In the genomic region with DNA sequence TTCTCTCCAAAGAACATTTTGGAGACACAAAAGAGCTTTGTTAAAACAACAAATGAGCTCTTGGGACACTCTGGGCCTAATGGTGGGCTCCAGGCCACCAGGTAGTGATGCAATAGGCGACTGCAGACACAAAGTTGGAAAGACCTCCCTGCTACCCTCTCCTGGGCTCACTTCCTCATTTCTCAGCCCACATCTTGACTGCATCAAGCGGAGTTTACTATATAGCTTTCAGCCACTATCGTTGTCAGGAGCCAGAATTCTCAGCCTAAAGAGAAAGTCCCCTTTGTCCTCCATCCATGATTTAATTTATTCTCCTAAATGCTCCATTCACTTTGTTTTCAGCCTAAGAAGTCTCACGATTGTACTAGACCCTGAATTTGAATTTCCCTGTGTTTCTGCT, we compare ENCODE assay signal across 12 cellular contexts.
DNase-seq lines count a peak whose midpoint lies in the region; ATAC-seq, FAIRE-seq and TF ChIP-seq lines count a peak whose summit lies in the region.
"Had no signal": no experiment of that assay in that cellular context is flagged by ENCODE, and none has a peak within 500 bp of the region (broad histone marks: within the 10 kb centered on the region; RNA-seq: fewer than 3 reads in every experiment).

No MANE protein-coding gene starts in this region.

- no peak overlapping the region for H2AK5ac ChIP-seq in trophoblast cell (ENCODE audit: low read length)

- DNase-seq in K562 (ENCODE audit: extremely low read depth in 1 of 4, low spot score in 3 of 4) (no peak), G401 (ENCODE audit: low spot score) (no peak), iPS-NIHi7 (ENCODE audit: extremely low spot score) (no peak), trophoblast cell (no peak)
- DNase-seq: activated CD4-positive, alpha-beta T cell treated with anti-CD3 and anti-CD28 coated beads, Interleukin-2, amount 50 U/mL, for 1 hour; activated gamma-delta T cell treated with Interleukin-2 at 50 U/mL for 16 hours had no signal

- BruUV-seq in K562 (replicated peaks; lab: Mats Ljungman, UMichigan) = no TSS peak

- H4K91ac ChIP-seq in trophoblast cell (ENCODE audit: low read depth, low read length) = no peak overlapping the region

- H3K4me1 ChIP-seq in K562 (replicated peaks in 1 of 2; ENCODE audit: control insufficient read depth in 2 of 2, insufficient read depth in 2 of 2, low read length in 2 of 2) = no peaks in the 10 kb centered on the region; a peak in 1 of 5 replicates
- no peaks in the 10 kb centered on the region for H3K4me1 ChIP-seq in trophoblast cell (ENCODE audit: control insufficient read depth in 1 of 2, insufficient read depth in 2 of 2, low read length in 2 of 2)

- in situ Hi-C loops in K562 (cut with MboI) (no loop called here), G401 (cut with HindIII; ENCODE audit: low sequenced_read_pairs) (no loop called here)

- 33% methylated on average over 4 of the region's 4 CpGs for WGBS in K562 (ENCODE audit: insufficient coverage, low coverage, missing lambda C conversion rate)
- WGBS in trophoblast cell (ENCODE audit: extremely low coverage, insufficient coverage, insufficient read length) = no CpG with 5 or more reads among the region's 4 CpGs

- no peak overlapping the region for H2BK120ac ChIP-seq in trophoblast cell (ENCODE audit: insufficient read depth, low read length, poor library complexity)

- H3K27ac ChIP-seq in K562 (ENCODE audit: extremely low read depth, low read depth, low read length) = no peak overlapping the region
- H3K27ac ChIP-seq in trophoblast cell (ENCODE audit: low read depth, low read length) = no peak overlapping the region

- no peak for TF ChIP-seq RAD21 in K562 (CRISPR knock-in tag; conservative IDR thresholded peaks at IDR 0.05 in 1 of 2, IDR thresholded peaks at IDR 0.05 in 1 of 2)

- no peak overlapping the region for H2BK5ac ChIP-seq in trophoblast cell (ENCODE audit: low read depth, low read length, poor library complexity)

- TF ChIP-seq EP300 in K562 (IDR thresholded peaks at IDR 0.05; ENCODE audit: low read length) = no peak

- no peak for FAIRE-seq in K562 (lab: Jason Lieb, UNC)

- no peak overlapping the region for H4K12ac ChIP-seq in trophoblast cell (ENCODE audit: low read depth, low read length)

- no peak overlapping the region for H3K23ac ChIP-seq in trophoblast cell (ENCODE audit: low read length)

- no peak for TF ChIP-seq POLR2A in K562 (conservative IDR thresholded peaks at IDR 0.05)

- no peak overlapping the region for H3K4ac ChIP-seq in trophoblast cell (ENCODE audit: low read depth, low read length)

- H3K9ac ChIP-seq in K562 (ENCODE audit: insufficient read depth in 1 of 2, low read depth in 2 of 2, low read length in 2 of 2) = no peak overlapping the region
- no peak overlapping the region for H3K9ac ChIP-seq in trophoblast cell (ENCODE audit: low read length)

- H4K20me1 ChIP-seq in K562 (replicated peaks; ENCODE audit: control insufficient read depth, insufficient read depth, low read length) = no peaks in the 10 kb centered on the region

- H3K4me2 ChIP-seq in K562 (ENCODE audit: insufficient read depth, low read length) (no peak overlapping the region), trophoblast cell (ENCODE audit: low read length) (no peak overlapping the region)

- H3K4me3 ChIP-seq in K562 (no peak overlapping the region), trophoblast cell (ENCODE audit: low read depth, low read length) (no peak overlapping the region)

- H3K27me3 ChIP-seq in K562 (ENCODE audit: control insufficient read depth in 2 of 2, insufficient read depth in 2 of 2, low read length in 2 of 2) (no peaks in the 10 kb centered on the region), trophoblast cell (ENCODE audit: insufficient read depth, low read length) (no peaks in the 10 kb centered on the region)

- ATAC-seq in GM18502 (IDR thresholded peaks at IDR 0.05; ENCODE audit: poor library complexity, unreplicated experiment) (peak; percentile 81), GM21576 (IDR thresholded peaks at IDR 0.05; ENCODE audit: unreplicated experiment) (peak; percentile 75), HG03442 (IDR thresholded peaks at IDR 0.05; ENCODE audit: unreplicated experiment) (peak; percentile 72), K562 (0 out of 3 replicates have a peak, but pooled peaks have one; percentile 51), GM18517 (IDR thresholded peaks at IDR 0.05; ENCODE audit: unreplicated experiment) (no peak)
- ATAC-seq: right cardiac atrium, SK-N-SH treated with all-trans-retinoic acid at 6 μM for 48 hours had no signal

- no peaks in the 10 kb centered on the region for H3K9me1 ChIP-seq in K562 (ENCODE audit: control insufficient read depth, insufficient read depth, low read length)

- no peak for TF ChIP-seq CTCF in K562 (IDR thresholded peaks at IDR 0.05 in 2 of 3, conservative IDR thresholded peaks at IDR 0.05 in 1 of 3; ENCODE audit: insufficient read depth in 2 of 3, low read depth in 1 of 3, low read length in 3 of 3)

- POLR2A ChIA-PET in K562 (lab: Yijun Ruan, JAX) = no interaction called here

- no peaks in the 10 kb centered on the region for H3K36me3 ChIP-seq in K562 (ENCODE audit: control insufficient read depth, insufficient read depth, low read length)
- no peaks in the 10 kb centered on the region for H3K36me3 ChIP-seq in trophoblast cell (ENCODE audit: control insufficient read depth in 1 of 2, insufficient read depth in 2 of 2, low read length in 2 of 2)

- no peaks in the 10 kb centered on the region for H3K9me3 ChIP-seq in K562 (replicated peaks; ENCODE audit: control insufficient read depth, insufficient read depth, low read depth, low read length)
- no peaks in the 10 kb centered on the region for H3K9me3 ChIP-seq in trophoblast cell (ENCODE audit: insufficient read depth, low read depth, low read length)

- CTCF ChIA-PET in K562 (lab: Yijun Ruan, JAX; ENCODE audit: low intra/inter-chr PET ratio) = no interaction called here

- H2AFZ ChIP-seq in K562 (ENCODE audit: low read depth, low read length) (peak overlapping the region; percentile 45; the same call in 1 of the 2 replicates), trophoblast cell (ENCODE audit: insufficient read depth, low read length, poor library complexity) (no peak overlapping the region)

- intact Hi-C loops in K562 (cut with micrococcal nuclease) = no loop called here

- H3K14ac ChIP-seq in trophoblast cell (ENCODE audit: low read length) = no peak overlapping the region

- H3K79me2 ChIP-seq in K562 (ENCODE audit: control insufficient read depth, insufficient read depth, low read length) (no peaks in the 10 kb centered on the region), trophoblast cell (ENCODE audit: control insufficient read depth, insufficient read depth, low read length, poor library complexity) (no peaks in the 10 kb centered on the region)

- H3K79me1 ChIP-seq in trophoblast cell (ENCODE audit: low read length) = no peaks in the 10 kb centered on the region

- no peak overlapping the region for H4K8ac ChIP-seq in trophoblast cell (ENCODE audit: low read depth, low read length)

- no peak overlapping the region for H2BK12ac ChIP-seq in trophoblast cell (ENCODE audit: low read length)

- H3K18ac ChIP-seq in trophoblast cell (ENCODE audit: low read length) = no peak overlapping the region

TF ChIP-seq in K562, 482 proteins besides CTCF, POLR2A, EP300 and RAD21:
- TF ChIP-seq CCAR2 (IDR thresholded peaks at IDR 0.05; ENCODE audit: low read depth, low read length) (no peak), PHF20 (IDR thresholded peaks at IDR 0.05; ENCODE audit: partially characterized antibody) (no peak), SPI1 (IDR thresholded peaks at IDR 0.05; ENCODE audit: borderline replicate concordance, low read depth, low read length) (peak; percentile 97), CEBPG (CRISPR knock-in tag; IDR thresholded peaks at IDR 0.05) (no peak), CEBPG (tag; conservative IDR thresholded peaks at IDR 0.05 in 1 of 2, IDR thresholded peaks at IDR 0.05 in 1 of 2) (peak in 1 of 2 experiments; percentile 24; a peak in 1 of 4 replicates)
